34 cellular contexts compared by ENCODE assay signal in genomic region chr13:63050287-63050686, GRCh38.
"Had no signal": no experiment of that assay in that cellular context is flagged by ENCODE, and none has a peak within 500 bp of the region (broad histone marks: within the 10 kb centered on the region; RNA-seq: fewer than 3 reads in every experiment).

No MANE protein-coding gene starts in this region.

- H3K4me1 Mint-ChIP-seq: activated B cell treated with CpG ODN at 0.5 μM for 24 hours; activated CD4-positive, alpha-beta T cell treated with anti-CD3 and anti-CD28 coated beads, Interleukin-2, amount 10 ng/mL, durations not matched to agents 24 days and 14 days; activated naive CD8-positive, alpha-beta T cell treated with anti-CD3 and anti-CD28 coated beads for 36 hours; activated T-helper 17 cell treated with anti-CD3 and anti-CD28 coated beads, Interleukin-2, amount 50 U/mL, for 72 hours had no signal

- H3K36me3 ChIP-seq: adrenal gland, brain microvascular endothelial cell, breast epithelium, WERI-Rb-1 had no signal

- H3K36me3 Mint-ChIP-seq: activated CD4-positive, alpha-beta memory T cell treated with anti-CD3 and anti-CD28 coated beads for 36 hours; activated naive CD8-positive, alpha-beta T cell treated with anti-CD3 and anti-CD28 coated beads for 36 hours had no signal

- ATAC-seq: activated CD8-positive, alpha-beta T cell treated with anti-CD3 and anti-CD28 coated beads for 36 hours; activated naive CD4-positive, alpha-beta T cell treated with anti-CD3 and anti-CD28 coated beads, Interleukin-2, amount 50 U/mL, for 72 hours; activated T-cell treated with anti-CD3 and anti-CD28 coated beads, Interleukin-2, amount 50 U/mL, for 4 hours; activated T-cell treated with anti-CD3 and anti-CD28 coated beads, Interleukin-2, amount 50 U/mL, for 72 hours; activated T-helper 17 cell treated with anti-CD3 and anti-CD28 coated beads, Interleukin-2, amount 50 U/mL, for 72 hours; body of pancreas had no signal

- H3K4me1 ChIP-seq: adrenal gland, body of pancreas, breast epithelium had no signal

- H3K9me3 ChIP-seq: adrenal gland, body of pancreas, breast epithelium had no signal

- H3K27ac Mint-ChIP-seq: activated B cell treated with CpG ODN at 0.5 μM for 24 hours; activated CD4-positive, alpha-beta memory T cell treated with anti-CD3 and anti-CD28 coated beads for 36 hours; activated CD4-positive, alpha-beta T cell treated with anti-CD3 and anti-CD28 coated beads, Interleukin-2, amount 10 ng/mL, durations not matched to agents 24 days and 14 days; activated CD8-positive, alpha-beta T cell treated with anti-CD3 and anti-CD28 coated beads for 36 hours; activated naive CD4-positive, alpha-beta T cell treated with anti-CD3 and anti-CD28 coated beads for 36 hours; activated naive CD4-positive, alpha-beta T cell treated with anti-CD3 and anti-CD28 coated beads, Interleukin-2, amount 50 U/mL, for 72 hours; activated naive CD8-positive, alpha-beta T cell treated with anti-CD3 and anti-CD28 coated beads for 36 hours; activated T-cell treated with anti-CD3 and anti-CD28 coated beads, Interleukin-2, amount 50 U/mL, for 72 hours; activated T-helper 1 cell treated with anti-CD3 and anti-CD28 coated beads, Interleukin-12 subunit alpha, Interleukin-12 subunit beta, Interleukin-2, Interleukin-4 antibody, amounts not matched to agents 30 ng/mL and 10 ng/mL and 1 ng/mL, durations not matched to agents 14 hours and 24 hours and 36 hours; activated T-helper 17 cell treated with anti-CD3 and anti-CD28 coated beads, Interleukin-2, amount 50 U/mL, for 72 hours; T-helper 1 cell treated with Interleukin-12 subunit alpha and Interleukin-12 subunit beta and Interleukin-4 antibody, amounts not matched to agents 30 μg/mL and 1 μg/mL, for 36 hours; T-helper 2 cell treated with Interferon-gamma antibody and Interleukin-4, amounts not matched to agents 5 μg/mL and 100 μg/mL, for 36 hours had no signal

- H3K4me3 ChIP-seq: adrenal gland, body of pancreas, breast epithelium had no signal

- H3K27me3 ChIP-seq: adrenal gland, body of pancreas, brain microvascular endothelial cell, breast epithelium had no signal

- DNase-seq: activated B cell treated with CpG ODN at 0.5 μM for 24 hours; activated CD4-positive, alpha-beta memory T cell treated with anti-CD3 and anti-CD28 coated beads for 36 hours; activated CD4-positive, alpha-beta T cell treated with anti-CD3 and anti-CD28 coated beads for 4 hours; activated CD4-positive, alpha-beta T cell treated with anti-CD3 and anti-CD28 coated beads, Interleukin-2, amount 10 ng/mL, durations not matched to agents 24 days and 14 days; activated CD4-positive, alpha-beta T cell treated with anti-CD3 and anti-CD28 coated beads, Interleukin-2, amount 50 U/mL, for 1 hour; activated CD4-positive, alpha-beta T cell treated with anti-CD3 and anti-CD28 coated beads, Interleukin-2, amount 50 U/mL, for 4 hours; activated CD4-positive, CD25-positive, alpha-beta regulatory T cell treated with anti-CD3 and anti-CD28 coated beads, Interleukin-2, amount 50 U/mL, for 72 hours; activated CD8-positive, alpha-beta memory T cell treated with anti-CD3 and anti-CD28 coated beads, Interleukin-2, amount 50 U/mL, for 4 hours; activated CD8-positive, alpha-beta T cell treated with anti-CD3 and anti-CD28 coated beads for 36 hours; activated effector memory CD4-positive, alpha-beta T cell treated with anti-CD3 and anti-CD28 coated beads, Interleukin-2, amount 50 U/mL, for 16 hours; activated gamma-delta T cell treated with Interleukin-2 at 50 U/mL for 16 hours; activated naive CD4-positive, alpha-beta T cell; activated naive CD4-positive, alpha-beta T cell treated with anti-CD3 and anti-CD28 coated beads for 36 hours; activated naive CD4-positive, alpha-beta T cell treated with anti-CD3 and anti-CD28 coated beads, Interleukin-2, amount 50 U/mL, for 16 hours; activated naive CD8-positive, alpha-beta T cell treated with anti-CD3 and anti-CD28 coated beads for 36 hours; activated T-cell treated with anti-CD3 and anti-CD28 coated beads for 4 hours; activated T-cell treated with anti-CD3 and anti-CD28 coated beads, Interleukin-2, amount 50 U/mL, for 1 hour; activated T-cell treated with anti-CD3 and anti-CD28 coated beads, Interleukin-2, amount 50 U/mL, for 4 hours; activated T-cell treated with anti-CD3 and anti-CD28 coated beads, Interleukin-2, amount 50 U/mL, for 72 hours; adrenal gland; amniotic stem cell; aorta; body of pancreas; brain microvascular endothelial cell; central memory CD4-positive, alpha-beta T cell; T-helper 2 cell; T-helper 9 cell; WERI-Rb-1 had no signal

- H3K27ac ChIP-seq: adrenal gland, body of pancreas, brain microvascular endothelial cell, breast epithelium, WERI-Rb-1 had no signal

- H3K4me3 Mint-ChIP-seq: activated B cell treated with CpG ODN at 0.5 μM for 24 hours; activated CD4-positive, alpha-beta memory T cell treated with anti-CD3 and anti-CD28 coated beads for 36 hours; activated CD4-positive, alpha-beta T cell treated with anti-CD3 and anti-CD28 coated beads, Interleukin-2, amount 10 ng/mL, durations not matched to agents 24 days and 14 days; activated CD8-positive, alpha-beta T cell treated with anti-CD3 and anti-CD28 coated beads for 36 hours; activated naive CD4-positive, alpha-beta T cell treated with anti-CD3 and anti-CD28 coated beads for 36 hours; activated naive CD8-positive, alpha-beta T cell treated with anti-CD3 and anti-CD28 coated beads for 36 hours; activated T-cell treated with anti-CD3 and anti-CD28 coated beads, Interleukin-2, amount 50 U/mL, for 4 hours; activated T-cell treated with anti-CD3 and anti-CD28 coated beads, Interleukin-2, amount 50 U/mL, for 72 hours; activated T-helper 1 cell treated with anti-CD3 and anti-CD28 coated beads, Interleukin-12 subunit alpha, Interleukin-12 subunit beta, Interleukin-2, Interleukin-4 antibody, amounts not matched to agents 30 ng/mL and 10 ng/mL and 1 ng/mL, durations not matched to agents 14 hours and 24 hours and 36 hours; activated T-helper 17 cell treated with anti-CD3 and anti-CD28 coated beads, Interleukin-2, amount 50 U/mL, for 72 hours; T-helper 1 cell treated with Interleukin-12 subunit alpha and Interleukin-12 subunit beta and Interleukin-4 antibody, amounts not matched to agents 30 μg/mL and 1 μg/mL, for 36 hours; T-helper 2 cell treated with Interferon-gamma antibody and Interleukin-4, amounts not matched to agents 5 μg/mL and 100 μg/mL, for 36 hours had no signal

- H3K27me3 Mint-ChIP-seq: activated B cell treated with CpG ODN at 0.5 μM for 24 hours; activated CD4-positive, alpha-beta memory T cell treated with anti-CD3 and anti-CD28 coated beads for 36 hours; activated CD4-positive, alpha-beta T cell treated with anti-CD3 and anti-CD28 coated beads, Interleukin-2, amount 10 ng/mL, durations not matched to agents 24 days and 14 days; activated CD8-positive, alpha-beta T cell treated with anti-CD3 and anti-CD28 coated beads for 36 hours; activated naive CD8-positive, alpha-beta T cell treated with anti-CD3 and anti-CD28 coated beads for 36 hours; activated T-helper 17 cell treated with anti-CD3 and anti-CD28 coated beads, Interleukin-2, amount 50 U/mL, for 72 hours had no signal
